ENCODE assay signal across 8 cellular contexts in the genomic region with DNA sequence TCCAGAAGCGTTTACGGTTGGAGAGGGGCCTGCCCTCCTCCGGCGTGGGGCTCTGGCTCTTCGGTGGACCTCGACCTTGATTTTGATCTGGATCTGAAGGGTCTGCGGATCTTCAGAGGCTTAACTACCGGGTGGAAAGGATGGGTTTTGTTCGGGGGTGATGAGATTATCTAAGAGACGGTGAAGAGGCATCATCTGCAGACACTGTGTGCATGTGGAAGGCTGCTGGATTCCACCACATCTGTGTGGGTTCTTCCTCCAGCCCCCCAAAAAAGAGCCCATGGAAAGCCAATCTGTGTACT. TPM values are rescaled to one million over a fixed set of nuclear protein-coding genes. Genes with fewer than 3 reads are reported as not detected.
A peak's percentile ranks its signal among the peaks of the same experiment; 100 is the strongest.
DNase-seq lines count a peak whose midpoint lies in the region; ATAC-seq and TF ChIP-seq lines count a peak whose summit lies in the region.

No MANE protein-coding gene starts in this region.

- DNase-seq in CD8-positive, alpha-beta memory T cell = no peak
- DNase-seq in PC-9 (no peak), epithelial cell of proximal tubule (ENCODE audit: low read depth) (no peak), ovary (no peak), posterior cingulate gyrus (no peak), KBM-7 (no peak), NCI-H187 treated with DMSO at 0.1 percent for 48 hours (lab: John Stamatoyannopoulos, UW) (no peak)

- no peaks in the 10 kb centered on the region for H3K27me3 ChIP-seq in CD8-positive, alpha-beta memory T cell (ENCODE audit: insufficient read depth, low read length, poor library complexity, severe bottlenecking)
- H3K27me3 ChIP-seq in PC-9 (ENCODE audit: insufficient read depth, low read depth) = no peaks in the 10 kb centered on the region
- H3K27me3 ChIP-seq in ovary = no peaks in the 10 kb centered on the region

- no peaks in the 10 kb centered on the region for H3K4me1 ChIP-seq in CD8-positive, alpha-beta memory T cell (ENCODE audit: insufficient read depth, low read length)
- peaks cover 22% of the 10 kb centered on the region for H3K4me1 ChIP-seq in PC-9 (replicated peaks; ENCODE audit: insufficient read depth)
- H3K4me1 ChIP-seq in ovary (ENCODE audit: insufficient read depth) = peaks cover 4% of the 10 kb centered on the region

- H3K4me3 Mint-ChIP-seq in CD8-positive, alpha-beta memory T cell = peak overlapping the region; percentile 78 to 90 (median 83)

- POLR2A ChIA-PET in CD8-positive, alpha-beta memory T cell (lab: Charles Lee) = no interaction called here
- POLR2A ChIA-PET in PC-9 (lab: Charles Lee; ENCODE audit: unreplicated experiment) = no interaction called here

- TF ChIP-seq POLR2A in ovary (IDR thresholded peaks at IDR 0.05) = no peak

- peak overlapping the region; percentile 20 for H3K4me3 ChIP-seq in CD8-positive, alpha-beta memory T cell (ENCODE audit: low read length)
- H3K4me3 ChIP-seq in PC-9 (peak overlapping the region; percentile 65), epithelial cell of proximal tubule (ENCODE audit: low read depth, low read length) (peak overlapping the region; percentile 71), ovary (peak overlapping the region; percentile 91)

- H3K27ac Mint-ChIP-seq in CD8-positive, alpha-beta memory T cell = peak overlapping the region in 3 of 8 donors; percentile 8 to 82 (median 68)

- H3K9me3 ChIP-seq in CD8-positive, alpha-beta memory T cell (ENCODE audit: low read length) = no peaks in the 10 kb centered on the region
- H3K9me3 ChIP-seq in PC-9 (ENCODE audit: insufficient read depth, low read depth) (no peaks in the 10 kb centered on the region), ovary (no peaks in the 10 kb centered on the region)

- H3K9me2 ChIP-seq in PC-9 (ENCODE audit: insufficient read depth) = no peaks in the 10 kb centered on the region

- 10 to 21% (median 14%) methylated on average over 10 of the region's 10 CpGs for WGBS in ovary, 3 donors

- H4K20me1 ChIP-seq in PC-9 (ENCODE audit: insufficient read depth) = no peaks in the 10 kb centered on the region

- in situ Hi-C loops in KBM-7 (cut with MboI; ENCODE audit: low pct_unique_long_range_greater_than_20kb, low sequenced_read_pairs) = no loop called here

- no peaks in the 10 kb centered on the region for H3K9me3 Mint-ChIP-seq in CD8-positive, alpha-beta memory T cell

- no peaks in the 10 kb centered on the region for H3K36me3 ChIP-seq in CD8-positive, alpha-beta memory T cell (ENCODE audit: insufficient read depth, low read length)
- H3K36me3 ChIP-seq in PC-9 (ENCODE audit: low read depth) (0 out of 2 replicates have a peak, but pooled peaks cover 21% of the 10 kb centered on the region), ovary (no peaks in the 10 kb centered on the region)

- H3K36me3 Mint-ChIP-seq in CD8-positive, alpha-beta memory T cell = peaks cover 0 to 1% (median 0%) of the 10 kb centered on the region in 3 donors

- ATAC-seq in HG02763 (IDR thresholded peaks at IDR 0.05; ENCODE audit: unreplicated experiment) = no peak

- H2AFZ ChIP-seq in PC-9 = peak overlapping the region; percentile 87

- H3K27ac ChIP-seq in CD8-positive, alpha-beta memory T cell (ENCODE audit: low read depth, low read length) = no peak overlapping the region
- H3K27ac ChIP-seq in PC-9 = peak overlapping the region; percentile 20; the same call in 1 of the 2 replicates
- H3K27ac ChIP-seq in ovary = peak overlapping the region; percentile 97 to 99

- peaks cover 7% of the 10 kb centered on the region; the same call in 1 of the 2 replicates for H3K79me2 ChIP-seq in PC-9 (ENCODE audit: low read depth)

- TF ChIP-seq CTCF in PC-9 (conservative IDR thresholded peaks at IDR 0.05) = no peak
- no peak for TF ChIP-seq CTCF in epithelial cell of proximal tubule (conservative IDR thresholded peaks at IDR 0.05; ENCODE audit: low read depth, low read length)
- no peak for TF ChIP-seq CTCF in ovary (IDR thresholded peaks at IDR 0.05)

- peaks cover 7 to 15% (median 13%) of the 10 kb centered on the region in 3 donors for H3K4me1 Mint-ChIP-seq in CD8-positive, alpha-beta memory T cell

- no peak for TF ChIP-seq EP300 in ovary (IDR thresholded peaks at IDR 0.05)

- CTCF ChIA-PET in CD8-positive, alpha-beta memory T cell (lab: Charles Lee) = no interaction called here
- CTCF ChIA-PET in PC-9 (lab: Charles Lee) = no interaction called here

- H3K4me2 ChIP-seq in PC-9 = peak overlapping the region; percentile 86

- peaks cover 15% of the 10 kb centered on the region for H3F3A ChIP-seq in PC-9 (ENCODE audit: insufficient read depth, low read depth)

- intact Hi-C loops in PC-9 (cut with micrococcal nuclease; ENCODE audit: unreplicated experiment) (loop anchor here (10.0 kb wide), 1 partner anchor 120 kb away; no protein-coding TSS in a partner anchor), ovary (cut with DNase I) (loop anchor here in 2 of 4 donors (10.0 kb wide), 1 partner anchor 50 kb away; no protein-coding TSS in a partner anchor), posterior cingulate gyrus (cut with DNase I) (no loop called here)

- no TSS peak for BruUV-seq in PC-9 (replicated peaks; lab: Mats Ljungman, UMichigan)

- H3K27me3 Mint-ChIP-seq in CD8-positive, alpha-beta memory T cell = peaks cover 10 to 48% of the 10 kb centered on the region in 2 donors

RNA-seq across cellular contexts. Expression of gene LGALSL, which starts 1.0 kb away (rescaled TPM):
- total RNA-seq in CD8-positive, alpha-beta memory T cell = under 1 TPM; 0.84 to 0.98 TPM
- polyA plus RNA-seq in CD8-positive, alpha-beta memory T cell = 0.72 TPM
- 9.7 and 13.0 TPM in 2 replicates for total RNA-seq in PC-9 (2021)
- 4.4 and 20.1 TPM in 2 replicates for total RNA-seq in epithelial cell of proximal tubule
- 10 to 100 TPM; 10.5 to 22.0 (median 15.5) TPM for total RNA-seq in ovary
- 10 to 100 TPM in 1 of 2 donors, 1 to 10 TPM in 1; 6.8 to 17.0 TPM for polyA plus RNA-seq in ovary

Comparison
In these comparisons a context has a peak if more than half of its experiments do, and no peak if none do; other contexts are left out.
1. H3K4me3 ChIP-seq: peak in every context shown above with its lines; median percentile 91 in ovary; 71 in epithelial cell of proximal tubule; 65 in PC-9; 20 in CD8-positive, alpha-beta memory T cell.